26 cellular contexts compared by ENCODE assay signal in genomic region chr10:30883751-30884150, GRCh38.
"Had no signal": no experiment of that assay in that cellular context is flagged by ENCODE, and none has a peak within 500 bp of the region (broad histone marks: within the 10 kb centered on the region; RNA-seq: fewer than 3 reads in every experiment).

No MANE protein-coding gene starts in this region.

- FAIRE-seq: islet of Langerhans, small intestine had no signal

- H3K9me3 Mint-ChIP-seq: immature natural killer cell; natural killer cell treated with Interleukin-12 subunit alpha and Interleukin-12 subunit beta and Interleukin-15 and Interleukin-18, amount 100 ng/mL, for 72 hours; stimulated activated effector memory CD8-positive, alpha-beta T cell treated with anti-CD3 and anti-CD28 coated beads, Interleukin-12 subunit alpha, Interleukin-12 subunit beta, amount 100 ng/mL, for 72 hours; stimulated activated naive CD8-positive, alpha-beta T cell treated with anti-CD3 and anti-CD28 coated beads, Interleukin-15, amount 100 ng/mL, for 72 hours had no signal

- H3K4me1 Mint-ChIP-seq: immature natural killer cell; stimulated activated effector memory CD8-positive, alpha-beta T cell treated with anti-CD3 and anti-CD28 coated beads, Interleukin-12 subunit alpha, Interleukin-12 subunit beta, amount 100 ng/mL, for 72 hours; stimulated activated naive CD8-positive, alpha-beta T cell treated with anti-CD3 and anti-CD28 coated beads, Interleukin-15, amount 100 ng/mL, for 72 hours had no signal

- DNase-seq: hypothalamus; immature natural killer cell; kidney; left colon; left ventricle myocardium inferior; midbrain; mucosa of descending colon; naive thymus-derived CD4-positive, alpha-beta T cell; ovary; right lobe of liver; small intestine; spleen; stimulated activated CD4-positive, alpha-beta T cell treated with anti-CD3 and anti-CD28 coated beads, Interleukin-4, amount 100 ng/mL, for 24 hours; stimulated activated naive CD4-positive, alpha-beta T cell treated with Interleukin-2 at 50 U/mL for 16 hours; stimulated activated naive CD8-positive, alpha-beta T cell treated with anti-CD3 and anti-CD28 coated beads, Interleukin-15, amount 100 ng/mL, for 72 hours; testis; thyroid gland; transverse colon; upper lobe of left lung had no signal

- H3K36me3 Mint-ChIP-seq: natural killer cell treated with Interleukin-12 subunit alpha and Interleukin-12 subunit beta and Interleukin-15 and Interleukin-18, amount 100 ng/mL, for 72 hours; stimulated activated effector memory CD8-positive, alpha-beta T cell treated with anti-CD3 and anti-CD28 coated beads, Interleukin-12 subunit alpha, Interleukin-12 subunit beta, amount 100 ng/mL, for 72 hours had no signal

- H3K4me3 ChIP-seq: left ventricle myocardium inferior, lung, mucosa of descending colon, ovary, right atrium auricular region, right lobe of liver, spleen, testis, thyroid gland, transverse colon, upper lobe of left lung, vagina had no signal

- H3K27me3 Mint-ChIP-seq: naive thymus-derived CD4-positive, alpha-beta T cell; natural killer cell treated with Interleukin-12 subunit alpha and Interleukin-12 subunit beta and Interleukin-15 and Interleukin-18, amount 100 ng/mL, for 72 hours; progenitor cell of endocrine pancreas; stimulated activated naive CD8-positive, alpha-beta T cell treated with anti-CD3 and anti-CD28 coated beads, Interleukin-15, amount 100 ng/mL, for 72 hours had no signal

- H3K9me3 ChIP-seq: left ventricle myocardium inferior, mucosa of descending colon, ovary, right atrium auricular region, right lobe of liver, spleen, testis, thyroid gland, transverse colon, upper lobe of left lung, vagina had no signal

- H3K27ac Mint-ChIP-seq: immature natural killer cell; natural killer cell treated with Interleukin-12 subunit alpha and Interleukin-12 subunit beta and Interleukin-15 and Interleukin-18, amount 100 ng/mL, for 72 hours; progenitor cell of endocrine pancreas; stimulated activated effector memory CD8-positive, alpha-beta T cell treated with anti-CD3 and anti-CD28 coated beads, Interleukin-12 subunit alpha, Interleukin-12 subunit beta, amount 100 ng/mL, for 72 hours; stimulated activated naive CD8-positive, alpha-beta T cell treated with anti-CD3 and anti-CD28 coated beads, Interleukin-15, amount 100 ng/mL, for 72 hours had no signal

- H3K4me1 ChIP-seq: right atrium auricular region, right lobe of liver, spleen, testis, thyroid gland, transverse colon, vagina had no signal

- H3K27ac ChIP-seq: left ventricle myocardium inferior, ovary, right atrium auricular region, right lobe of liver, spleen, testis, thyroid gland, transverse colon, upper lobe of left lung, vagina had no signal

- H3K36me3 ChIP-seq: left ventricle myocardium inferior, ovary, right atrium auricular region, right lobe of liver, spleen, thyroid gland, transverse colon, upper lobe of left lung, vagina had no signal

- H3K27me3 ChIP-seq: ovary, right atrium auricular region, right lobe of liver, spleen, testis, thyroid gland, transverse colon, upper lobe of left lung, vagina had no signal

- H3K4me3 Mint-ChIP-seq: immature natural killer cell; naive thymus-derived CD4-positive, alpha-beta T cell; natural killer cell treated with Interleukin-12 subunit alpha and Interleukin-12 subunit beta and Interleukin-15 and Interleukin-18, amount 100 ng/mL, for 72 hours; stimulated activated effector memory CD8-positive, alpha-beta T cell treated with anti-CD3 and anti-CD28 coated beads, Interleukin-12 subunit alpha, Interleukin-12 subunit beta, amount 100 ng/mL, for 72 hours; stimulated activated naive CD8-positive, alpha-beta T cell treated with anti-CD3 and anti-CD28 coated beads, Interleukin-15, amount 100 ng/mL, for 72 hours had no signal

- ATAC-seq: left colon; mucosa of descending colon; naive thymus-derived CD4-positive, alpha-beta T cell; natural killer cell treated with Interleukin-12 subunit alpha and Interleukin-12 subunit beta and Interleukin-15 and Interleukin-18, amount 100 ng/mL, for 72 hours; right lobe of liver; stimulated activated effector memory CD8-positive, alpha-beta T cell treated with anti-CD3 and anti-CD28 coated beads, Interleukin-12 subunit alpha, Interleukin-12 subunit beta, amount 100 ng/mL, for 72 hours; stimulated activated naive CD8-positive, alpha-beta T cell treated with anti-CD3 and anti-CD28 coated beads, Interleukin-15, amount 100 ng/mL, for 72 hours had no signal
